ENCODE assay signal across 27 cellular contexts in the genomic region with DNA sequence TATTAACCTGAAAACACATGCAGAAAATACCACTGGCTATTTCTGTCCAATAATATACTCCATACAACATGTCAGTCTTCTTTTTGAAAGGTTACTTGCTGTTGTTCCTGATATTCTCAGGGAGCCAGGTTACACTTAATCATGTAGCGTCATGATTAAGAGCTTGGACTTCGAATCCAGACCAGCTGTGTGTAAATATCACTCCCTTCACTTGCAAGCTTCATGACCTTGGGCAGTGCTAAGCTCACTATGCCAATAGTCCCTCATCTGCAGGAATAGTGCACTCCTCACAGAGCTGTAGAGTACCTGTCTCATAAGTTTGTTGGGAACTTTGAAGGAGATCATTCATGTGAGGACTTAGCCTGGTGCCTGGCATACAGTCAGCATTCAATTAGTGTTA. TPM values are rescaled to one million over a fixed set of nuclear protein-coding genes. Genes with fewer than 3 reads are reported as not detected.
A peak's percentile ranks its signal among the peaks of the same experiment; 100 is the strongest.
DNase-seq lines count a peak whose midpoint lies in the region; ATAC-seq and TF ChIP-seq lines count a peak whose summit lies in the region.
"Had no signal": no experiment of that assay in that cellular context is flagged by ENCODE, and none has a peak within 500 bp of the region (broad histone marks: within the 10 kb centered on the region; RNA-seq: fewer than 3 reads in every experiment).

No MANE protein-coding gene starts in this region.

- H3K9me3 ChIP-seq in HEK293 (ENCODE audit: control insufficient read depth, insufficient read depth, low read depth, low read length) (no peaks in the 10 kb centered on the region), PC-9 (ENCODE audit: insufficient read depth, low read depth) (no peaks in the 10 kb centered on the region), psoas muscle (no peaks in the 10 kb centered on the region)
- H3K9me3 ChIP-seq: BLaER1 treated with 17β-estradiol and CSF1 and Interleukin-3, amounts not matched to agents 10 nM and 100 nM; neutrophil; tibial nerve had no signal

- no peak for DNase-seq in PC-9
- no peak for DNase-seq in left colon
- no peak for DNase-seq in psoas muscle
- no peak for DNase-seq in NCI-H146 treated with DMSO at 0.1 percent for 48 hours (lab: John Stamatoyannopoulos, UW; ENCODE audit: unreplicated experiment)
- DNase-seq: activated CD8-positive, alpha-beta memory T cell treated with anti-CD3 and anti-CD28 coated beads, Interleukin-2, amount 50 U/mL, for 48 hours; activated CD8-positive, alpha-beta T cell treated with anti-CD3 and anti-CD28 coated beads for 36 hours; activated naive CD4-positive, alpha-beta T cell treated with anti-CD3 and anti-CD28 coated beads, Interleukin-2, amount 10 ng/mL, durations not matched to agents 7 days and 5 days; GDM1; immature natural killer cell; KG1; MM.1S; naive B cell; NCI-H2029 treated with DMSO at 0.1 percent for 48 hours; stimulated activated CD4-positive, alpha-beta T cell treated with anti-CD3 and anti-CD28 coated beads, Interleukin-12 subunit alpha, Interleukin-12 subunit beta, amount 100 ng/mL, for 4 hours; stimulated activated CD4-positive, alpha-beta T cell treated with anti-CD3 and anti-CD28 coated beads, Interleukin-2, amount 100 ng/mL, for 48 hours; SW 1271 had no signal

- H3K27ac ChIP-seq in HEK293 (ENCODE audit: extremely low read depth, low read depth, low read length) = peak overlapping the region; percentile 54
- H3K27ac ChIP-seq in PC-9 = no peak overlapping the region
- H3K27ac ChIP-seq in psoas muscle = no peak overlapping the region
- H3K27ac ChIP-seq: BLaER1 treated with 17β-estradiol and CSF1 and Interleukin-3, amounts not matched to agents 10 nM and 100 nM; neutrophil; tibial nerve had no signal

- ATAC-seq in left colon (peak; percentile 86), psoas muscle (peak; percentile 69 to 85 (median 76)), HG03280 (IDR thresholded peaks at IDR 0.05; ENCODE audit: unreplicated experiment) (no peak), HG02870 (IDR thresholded peaks at IDR 0.05; ENCODE audit: unreplicated experiment) (no peak)
- ATAC-seq: activated CD8-positive, alpha-beta T cell treated with anti-CD3 and anti-CD28 coated beads for 36 hours; sciatic nerve had no signal

- no peak overlapping the region for H2AFZ ChIP-seq in PC-9

- no peaks in the 10 kb centered on the region for H3F3A ChIP-seq in PC-9 (ENCODE audit: insufficient read depth, low read depth)

- H3K4me1 ChIP-seq in HEK293 (ENCODE audit: control insufficient read depth, insufficient read depth, low read length) (peaks cover 18% of the 10 kb centered on the region), PC-9 (replicated peaks; ENCODE audit: insufficient read depth) (no peaks in the 10 kb centered on the region), psoas muscle (peaks cover 10% of the 10 kb centered on the region)
- H3K4me1 ChIP-seq: BLaER1 treated with 17β-estradiol and CSF1 and Interleukin-3, amounts not matched to agents 10 nM and 100 nM; tibial nerve had no signal

- CTCF ChIA-PET in HEK293 (lab: Yijun Ruan, JAX) = interaction anchor here (0.6 to 5.9 kb wide), 22 partner anchors 9 to 511 kb away, joined by 3 to 67 read pairs (median 4); a partner anchor contains a TSS
- CTCF ChIA-PET in PC-9 (lab: Charles Lee) = no interaction called here

- intact Hi-C loops in PC-9 (cut with micrococcal nuclease; ENCODE audit: unreplicated experiment) = no loop called here
- intact Hi-C loops in left colon (cut with DNase I, micrococcal nuclease) = no loop called here
- intact Hi-C loops in psoas muscle (cut with DNase I) = no loop called here

- POLR2A ChIA-PET in HEK293 (lab: Yijun Ruan, JAX) = interaction anchor here (0.9 to 1.1 kb wide), 2 partner anchors 11 to 31 kb away, joined by 3 read pairs; a partner anchor contains a TSS
- POLR2A ChIA-PET in PC-9 (lab: Charles Lee; ENCODE audit: unreplicated experiment) = no interaction called here

- H3K36me3 ChIP-seq in HEK293 (ENCODE audit: control insufficient read depth in 2 of 2, insufficient read depth in 1 of 2, low read length in 2 of 2) (no peaks in the 10 kb centered on the region), PC-9 (ENCODE audit: low read depth) (no peaks in the 10 kb centered on the region), psoas muscle (ENCODE audit: insufficient read depth in 1 of 2, low read depth in 1 of 2) (no peaks in the 10 kb centered on the region)
- H3K36me3 ChIP-seq: BLaER1 treated with 17β-estradiol and CSF1 and Interleukin-3, amounts not matched to agents 10 nM and 100 nM; neutrophil; tibial nerve had no signal

- H3K9me2 ChIP-seq in PC-9 (ENCODE audit: insufficient read depth) = no peaks in the 10 kb centered on the region

- H3K4me3 ChIP-seq in HEK293 (ENCODE audit: low read depth, low read length) (no peak overlapping the region), PC-9 (no peak overlapping the region), psoas muscle (no peak overlapping the region)
- H3K4me3 ChIP-seq: BLaER1 treated with 17β-estradiol and CSF1 and Interleukin-3, amounts not matched to agents 10 nM and 100 nM; tibial nerve had no signal

- no peaks in the 10 kb centered on the region for H3K79me2 ChIP-seq in PC-9 (ENCODE audit: low read depth)

- H3K27me3 ChIP-seq in PC-9 (ENCODE audit: insufficient read depth, low read depth) (peaks cover 98% of the 10 kb centered on the region), psoas muscle (ENCODE audit: insufficient read depth in 3 of 3, low read length in 2 of 3) (no peaks in the 10 kb centered on the region)
- H3K27me3 ChIP-seq: BLaER1 treated with 17β-estradiol and CSF1 and Interleukin-3, amounts not matched to agents 10 nM and 100 nM had no signal

- no TSS peak for BruUV-seq in PC-9 (replicated peaks; lab: Mats Ljungman, UMichigan)

- no peak overlapping the region for H3K4me2 ChIP-seq in PC-9
- H3K4me2 ChIP-seq: BLaER1 treated with 17β-estradiol and CSF1 and Interleukin-3, amounts not matched to agents 10 nM and 100 nM had no signal

- 27 to 33% (median 33%) methylated on average over 2 of the region's 2 CpGs for WGBS in psoas muscle, 3 donors

- no peaks in the 10 kb centered on the region for H4K20me1 ChIP-seq in PC-9 (ENCODE audit: insufficient read depth)
- H4K20me1 ChIP-seq: BLaER1 treated with 17β-estradiol and CSF1 and Interleukin-3, amounts not matched to agents 10 nM and 100 nM had no signal

- no peak for TF ChIP-seq CTCF in HEK293 (tag by site-specific recombination; IDR thresholded peaks at IDR 0.05)
- TF ChIP-seq CTCF in PC-9 (conservative IDR thresholded peaks at IDR 0.05) = peak; percentile 18; the same call in 1 of the 2 replicates
- no peak for TF ChIP-seq CTCF in psoas muscle (IDR thresholded peaks at IDR 0.05)

TF ChIP-seq in HEK293, 187 proteins besides CTCF, POLR2A, EP300 and RAD21 (continues in another document):
- no peak for TF ChIP-seq GFI1B (tag by site-specific recombination; IDR thresholded peaks at IDR 0.05)
- TF ChIP-seq ZNF600 (tag by site-specific recombination; IDR thresholded peaks at IDR 0.05) = peak; percentile 74; the same call in 1 of the 2 replicates
- TF ChIP-seq, protein P1, sequence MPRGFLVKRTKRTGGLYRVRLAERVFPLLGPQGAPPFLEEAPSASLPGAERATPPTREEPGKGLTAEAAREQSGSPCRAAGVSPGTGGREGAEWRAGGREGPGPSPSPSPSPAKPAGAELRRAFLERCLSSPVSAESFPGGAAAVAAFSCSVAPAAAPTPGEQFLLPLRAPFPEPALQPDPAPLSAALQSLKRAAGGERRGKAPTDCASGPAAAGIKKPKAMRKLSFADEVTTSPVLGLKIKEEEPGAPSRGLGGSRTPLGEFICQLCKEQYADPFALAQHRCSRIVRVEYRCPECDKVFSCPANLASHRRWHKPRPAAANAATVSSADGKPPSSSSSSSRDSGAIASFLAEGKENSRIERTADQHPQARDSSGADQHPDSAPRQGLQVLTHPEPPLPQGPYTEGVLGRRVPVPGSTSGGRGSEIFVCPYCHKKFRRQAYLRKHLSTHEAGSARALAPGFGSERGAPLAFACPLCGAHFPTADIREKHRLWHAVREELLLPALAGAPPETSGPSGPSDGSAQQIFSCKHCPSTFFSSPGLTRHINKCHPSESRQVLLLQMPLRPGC (tag by site-specific recombination; IDR thresholded peaks at IDR 0.05) = no peak
- TF ChIP-seq, protein P2, sequence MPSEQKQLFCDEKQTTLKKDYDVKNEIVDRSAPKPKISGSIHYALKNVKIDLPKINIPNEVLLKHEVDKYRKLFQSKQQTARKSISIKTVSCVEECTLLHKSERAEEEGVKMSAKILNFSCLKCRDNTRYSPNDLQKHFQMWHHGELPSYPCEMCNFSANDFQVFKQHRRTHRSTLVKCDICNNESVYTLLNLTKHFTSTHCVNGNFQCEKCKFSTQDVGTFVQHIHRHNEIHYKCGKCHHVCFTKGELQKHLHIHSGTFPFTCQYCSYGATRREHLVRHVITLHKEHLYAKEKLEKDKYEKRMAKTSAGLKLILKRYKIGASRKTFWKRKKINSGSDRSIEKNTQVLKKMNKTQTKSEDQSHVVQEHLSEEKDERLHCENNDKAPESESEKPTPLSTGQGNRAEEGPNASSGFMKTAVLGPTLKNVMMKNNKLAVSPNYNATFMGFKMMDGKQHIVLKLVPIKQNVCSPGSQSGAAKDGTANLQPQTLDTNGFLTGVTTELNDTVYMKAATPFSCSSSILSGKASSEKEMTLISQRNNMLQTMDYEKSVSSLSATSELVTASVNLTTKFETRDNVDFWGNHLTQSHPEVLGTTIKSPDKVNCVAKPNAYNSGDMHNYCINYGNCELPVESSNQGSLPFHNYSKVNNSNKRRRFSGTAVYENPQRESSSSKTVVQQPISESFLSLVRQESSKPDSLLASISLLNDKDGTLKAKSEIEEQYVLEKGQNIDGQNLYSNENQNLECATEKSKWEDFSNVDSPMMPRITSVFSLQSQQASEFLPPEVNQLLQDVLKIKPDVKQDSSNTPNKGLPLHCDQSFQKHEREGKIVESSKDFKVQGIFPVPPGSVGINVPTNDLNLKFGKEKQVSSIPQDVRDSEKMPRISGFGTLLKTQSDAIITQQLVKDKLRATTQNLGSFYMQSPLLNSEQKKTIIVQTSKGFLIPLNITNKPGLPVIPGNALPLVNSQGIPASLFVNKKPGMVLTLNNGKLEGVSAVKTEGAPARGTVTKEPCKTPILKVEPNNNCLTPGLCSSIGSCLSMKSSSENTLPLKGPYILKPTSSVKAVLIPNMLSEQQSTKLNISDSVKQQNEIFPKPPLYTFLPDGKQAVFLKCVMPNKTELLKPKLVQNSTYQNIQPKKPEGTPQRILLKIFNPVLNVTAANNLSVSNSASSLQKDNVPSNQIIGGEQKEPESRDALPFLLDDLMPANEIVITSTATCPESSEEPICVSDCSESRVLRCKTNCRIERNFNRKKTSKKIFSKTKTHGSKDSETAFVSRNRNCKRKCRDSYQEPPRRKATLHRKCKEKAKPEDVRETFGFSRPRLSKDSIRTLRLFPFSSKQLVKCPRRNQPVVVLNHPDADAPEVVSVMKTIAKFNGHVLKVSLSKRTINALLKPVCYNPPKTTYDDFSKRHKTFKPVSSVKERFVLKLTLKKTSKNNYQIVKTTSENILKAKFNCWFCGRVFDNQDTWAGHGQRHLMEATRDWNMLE (tag by site-specific recombination; conservative IDR thresholded peaks at IDR 0.05; ENCODE audit: low read depth) = no peak

RNA-seq across cellular contexts. Expression of a gene that starts 1.9 kb away (rescaled TPM):
- not detected in 2 replicates for total RNA-seq in PC-9 (2021)
- total RNA-seq in left colon = not detected
- total RNA-seq in psoas muscle = not detected
- polyA plus RNA-seq in psoas muscle = under 1 TPM in 1 of 3 donors, not detected in 2; 0.01 TPM
- total RNA-seq: activated CD8-positive, alpha-beta T cell treated with anti-CD3 and anti-CD28 coated beads for 36 hours; activated T-helper 1 cell treated with anti-CD3 and anti-CD28 coated beads, Interleukin-12 subunit alpha, Interleukin-12 subunit beta, Interleukin-2, Interleukin-4 antibody, amounts not matched to agents 30 ng/mL and 10 ng/mL and 1 ng/mL, durations not matched to agents 14 hours and 24 hours and 36 hours; chondrocyte; mesenteric fat pad; progenitor cell of endocrine pancreas; sciatic nerve; tibial nerve had no signal
- polyA plus RNA-seq: immature natural killer cell had no signal

RNA-seq across cellular contexts. Expression of a gene that starts 31.1 kb away (rescaled TPM):
- 36.6 and 38.1 TPM in 2 replicates for total RNA-seq in PC-9 (2021)
- total RNA-seq in left colon = 10 to 100 TPM; 20.0 to 21.8 TPM
- total RNA-seq in psoas muscle = 100 to 1,000 TPM in 3 of 4 donors, 10 to 100 TPM in 1; 89.1 to 120 (median 114) TPM
- 100 to 1,000 TPM in 1 of 3 donors, 10 to 100 TPM in 2; 35.4 to 224 (median 46.2) TPM for polyA plus RNA-seq in psoas muscle

Comparison
In these comparisons a context has a peak if more than half of its experiments do, and no peak if none do; other contexts are left out.
1. ATAC-seq: peak in left colon (single experiment) and psoas muscle (4 of 4); none in HG03280 (single experiment) and HG02870 (single experiment).